ENCODE assay signal across 8 cellular contexts in the genomic region with DNA sequence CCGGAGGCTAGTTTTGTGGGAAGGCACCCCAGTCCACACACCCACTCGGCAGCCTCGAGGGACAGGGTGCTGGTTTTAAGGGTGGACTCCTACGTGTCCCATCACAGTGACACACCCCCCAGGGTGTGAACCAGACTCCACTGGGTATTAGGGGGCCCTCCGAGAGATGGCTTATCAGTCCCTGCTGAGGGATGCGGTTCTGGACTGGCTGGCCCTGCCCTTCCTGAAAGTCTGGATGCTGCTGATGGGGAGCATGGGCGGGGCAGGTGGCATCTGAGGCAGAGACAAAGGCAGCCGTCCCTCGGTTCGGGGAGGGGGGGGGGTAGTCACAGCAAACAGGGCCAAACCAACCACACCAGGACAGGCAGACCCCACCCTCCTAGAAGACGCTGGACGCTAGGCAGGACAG. TPM values are rescaled to one million over a fixed set of nuclear protein-coding genes. Genes with fewer than 3 reads are reported as not detected.
DNase-seq lines count a peak whose midpoint lies in the region; TF ChIP-seq lines count a peak whose summit lies in the region.

No MANE protein-coding gene starts in this region.

- H3K27ac Mint-ChIP-seq in Caco-2 (ENCODE audit: unreplicated experiment): peak overlapping the region; percentile 80
- H3K27ac Mint-ChIP-seq in dendritic cell treated with granulocyte-macrophage colony-stimulating factor and Interleukin-4, amounts not matched to agents 40 ng/mL and 50 ng/mL, for 4 days: peak overlapping the region; percentile 83

- TF ChIP-seq CTCF in Caco-2 (IDR thresholded peaks at IDR 0.05; ENCODE audit: insufficient read depth in 1 of 2, low read depth in 1 of 2, low read length in 1 of 2, severe bottlenecking in 1 of 2, unreplicated experiment in 1 of 2) (no peak), parathyroid adenoma (IDR thresholded peaks at IDR 0.05) (no peak)

- H3K27me3 Mint-ChIP-seq in Caco-2 (ENCODE audit: insufficient read depth, unreplicated experiment): no peaks in the 10 kb centered on the region
- no peaks in the 10 kb centered on the region for H3K27me3 Mint-ChIP-seq in dendritic cell treated with granulocyte-macrophage colony-stimulating factor and Interleukin-4, amounts not matched to agents 40 ng/mL and 50 ng/mL, for 4 days

- H3K27ac ChIP-seq in parathyroid adenoma: peak overlapping the region; percentile 86

- peak overlapping the region; percentile 90 for H3K4me3 ChIP-seq in Caco-2 (ENCODE audit: low read depth, low read length)
- H3K4me3 ChIP-seq in MG63: peak overlapping the region; percentile 96
- H3K4me3 ChIP-seq in parathyroid adenoma (ENCODE audit: low read depth, low read length): no peak overlapping the region

- H3K9me3 ChIP-seq in Caco-2 (no peaks in the 10 kb centered on the region), MG63 (no peaks in the 10 kb centered on the region), parathyroid adenoma (ENCODE audit: control insufficient read depth, low read length) (no peaks in the 10 kb centered on the region)

- TSS peak; percentile 40 for BruUV-seq in Caco-2 (replicated peaks; lab: Mats Ljungman, UMichigan)

- H3K9me3 Mint-ChIP-seq in Caco-2 (ENCODE audit: unreplicated experiment): no peaks in the 10 kb centered on the region
- H3K9me3 Mint-ChIP-seq in dendritic cell treated with granulocyte-macrophage colony-stimulating factor and Interleukin-4, amounts not matched to agents 40 ng/mL and 50 ng/mL, for 4 days: no peaks in the 10 kb centered on the region

- peaks cover 6% of the 10 kb centered on the region for H3K4me1 Mint-ChIP-seq in Caco-2 (ENCODE audit: low read depth, unreplicated experiment)
- H3K4me1 Mint-ChIP-seq in dendritic cell treated with granulocyte-macrophage colony-stimulating factor and Interleukin-4, amounts not matched to agents 40 ng/mL and 50 ng/mL, for 4 days (ENCODE audit: low read depth): peaks cover 42% of the 10 kb centered on the region

- H3K9ac ChIP-seq in parathyroid adenoma: no peak overlapping the region

- H3K27me3 ChIP-seq in Caco-2 (replicated peaks; ENCODE audit: control insufficient read depth, insufficient read depth, low read length) (no peaks in the 10 kb centered on the region), MG63 (no peaks in the 10 kb centered on the region), parathyroid adenoma (ENCODE audit: control insufficient read depth, insufficient read depth, low read length) (no peaks in the 10 kb centered on the region)

- H3K4me2 ChIP-seq in parathyroid adenoma (ENCODE audit: low read length): peak overlapping the region; percentile 65

- peaks cover 13% of the 10 kb centered on the region for H3K4me1 ChIP-seq in Caco-2
- H3K4me1 ChIP-seq in parathyroid adenoma: peaks cover 29% of the 10 kb centered on the region

- POLR2A ChIA-PET in Caco-2 (lab: Charles Lee): no interaction called here

- H2AFZ ChIP-seq in parathyroid adenoma: no peak overlapping the region

- intact Hi-C loops in Caco-2 (cut with micrococcal nuclease; ENCODE audit: unreplicated experiment): loop anchor here (2.0 to 5.0 kb wide), 5 partner anchors 29 to 108 kb away; partner anchors contain the start of genes FAM219B and SCAMP2
- intact Hi-C loops in dendritic cell treated with granulocyte-macrophage colony-stimulating factor and Interleukin-4, amounts not matched to agents 40 ng/mL and 50 ng/mL, for 4 days (cut with micrococcal nuclease): loop anchor here (1.0 to 5.0 kb wide), 3 partner anchors 57 to 93 kb away; partner anchors contain the start of genes COX5A and FAM219B

- CTCF ChIA-PET in Caco-2 (lab: Charles Lee): interaction anchor here (1.1 to 1.9 kb wide), 3 partner anchors 54 to 58 kb away, joined by 3 to 9 read pairs (median 9); no protein-coding TSS in a partner anchor

- H3K4me3 Mint-ChIP-seq in Caco-2 (ENCODE audit: unreplicated experiment): peak overlapping the region; percentile 84
- H3K4me3 Mint-ChIP-seq in dendritic cell treated with granulocyte-macrophage colony-stimulating factor and Interleukin-4, amounts not matched to agents 40 ng/mL and 50 ng/mL, for 4 days: no peak overlapping the region

- H3K79me2 ChIP-seq in parathyroid adenoma: no peaks in the 10 kb centered on the region

- H3K36me3 ChIP-seq in Caco-2 (ENCODE audit: control insufficient read depth, insufficient read depth, low read length) (no peaks in the 10 kb centered on the region; the same call in 1 of the 2 replicates), MG63 (peaks cover 32% of the 10 kb centered on the region), parathyroid adenoma (ENCODE audit: control insufficient read depth, insufficient read depth, low read length) (no peaks in the 10 kb centered on the region)

- no peak for DNase-seq in Caco-2
- no peak for DNase-seq in MG63
- DNase-seq in HT-29 (ENCODE audit: low spot score): no peak
- no peak for DNase-seq in NCI-H2171 treated with DMSO at 0.1 percent for 48 hours (lab: John Stamatoyannopoulos, UW)
- no peak for DNase-seq in NCI-H748 (lab: John Stamatoyannopoulos, UW; ENCODE audit: unreplicated experiment)
- DNase-seq in NCI-H748 treated with DMSO at 0.1 percent for 48 hours (lab: John Stamatoyannopoulos, UW): no peak

- H3K36me3 Mint-ChIP-seq in Caco-2 (ENCODE audit: insufficient read depth, unreplicated experiment): peaks cover 54% of the 10 kb centered on the region
- peaks cover 87% of the 10 kb centered on the region for H3K36me3 Mint-ChIP-seq in dendritic cell treated with granulocyte-macrophage colony-stimulating factor and Interleukin-4, amounts not matched to agents 40 ng/mL and 50 ng/mL, for 4 days (ENCODE audit: low read depth)

RNA-seq across cellular contexts. Expression of gene ULK3, which starts 0.9 kb away (rescaled TPM):
- 28.2 and 33.4 TPM in 2 replicates for total RNA-seq in Caco-2 (2022)
- 14.5 and 19.5 TPM in 2 replicates for total RNA-seq in MG63 (2014; rRNA removed; shearing (Covaris generic); ENCODE audit: low replicate concordance)
- 96.4 and 97.0 TPM in 2 replicates for total RNA-seq in HT-29 (2014; rRNA removed; shearing (Covaris generic))

RNA-seq across cellular contexts. Expression of gene CPLX3, which starts 17.5 kb away (rescaled TPM):
- total RNA-seq in Caco-2 (2022): not detected in 2 replicates
- total RNA-seq in MG63 (2014; rRNA removed; shearing (Covaris generic); ENCODE audit: low replicate concordance): not detected in 2 replicates
- 0.13 and 0.25 TPM in 2 replicates for total RNA-seq in HT-29 (2014; rRNA removed; shearing (Covaris generic))

RNA-seq across cellular contexts. Expression of gene SCAMP2, which starts 29.3 kb away (rescaled TPM):
- total RNA-seq in Caco-2 (2022): 97.4 and 98.5 TPM in 2 replicates
- total RNA-seq in MG63 (2014; rRNA removed; shearing (Covaris generic); ENCODE audit: low replicate concordance): 10.7 and 21.6 TPM in 2 replicates
- 45.6 and 57.4 TPM in 2 replicates for total RNA-seq in HT-29 (2014; rRNA removed; shearing (Covaris generic))

RNA-seq across cellular contexts. Expression of gene LMAN1L, which starts 31.3 kb away (rescaled TPM):
- total RNA-seq in Caco-2 (2022): not detected in 2 replicates
- total RNA-seq in MG63 (2014; rRNA removed; shearing (Covaris generic); ENCODE audit: low replicate concordance): not detected in 2 replicates
- total RNA-seq in HT-29 (2014; rRNA removed; shearing (Covaris generic)): not detected in 2 replicates

RNA-seq across cellular contexts. Expression of gene MPI, which starts 45.9 kb away (rescaled TPM):
- total RNA-seq in Caco-2 (2022): 29.1 and 32.0 TPM in 2 replicates
- total RNA-seq in MG63 (2014; rRNA removed; shearing (Covaris generic); ENCODE audit: low replicate concordance): 32.8 and 42.5 TPM in 2 replicates
- total RNA-seq in HT-29 (2014; rRNA removed; shearing (Covaris generic)): 61.3 and 81.8 TPM in 2 replicates
